ENCODE assay signal across 27 cellular contexts in the genomic region with DNA sequence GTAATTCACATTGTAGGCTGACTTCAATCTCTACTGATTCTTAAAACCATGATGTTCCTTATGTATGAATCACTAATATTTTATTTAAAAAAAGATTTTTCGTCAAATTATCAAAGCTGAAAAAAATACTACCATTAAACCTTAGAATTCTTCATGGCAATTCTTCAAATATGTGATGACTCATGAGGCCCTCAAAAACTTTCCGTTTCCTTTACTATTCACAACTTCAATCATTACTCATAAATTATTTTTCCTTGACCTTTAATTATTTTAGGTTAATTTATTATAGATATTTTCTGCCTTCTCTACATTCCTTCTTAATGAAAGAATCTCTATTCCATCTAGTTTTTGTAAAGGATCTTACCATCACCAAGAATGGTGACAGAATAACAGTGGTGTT.
DNase-seq lines count a peak whose midpoint lies in the region; ATAC-seq, FAIRE-seq and TF ChIP-seq lines count a peak whose summit lies in the region.
"Had no signal": no experiment of that assay in that cellular context is flagged by ENCODE, and none has a peak within 500 bp of the region (broad histone marks: within the 10 kb centered on the region; RNA-seq: fewer than 3 reads in every experiment).

No MANE protein-coding gene starts in this region.

- H3K4me1 Mint-ChIP-seq in endothelial cell (ENCODE audit: unreplicated experiment), result peaks cover 3% of the 10 kb centered on the region
- H3K4me1 Mint-ChIP-seq: nephron; stimulated activated naive B cell treated with anti-CD40 and anti-IgM and Interleukin-4, amounts not matched to agents 10 μg/mL and 1 μg/mL and 100 μg/mL, for 72 hours had no signal

- H3K36me3 ChIP-seq in bronchial epithelial cell (ENCODE audit: control insufficient read depth, insufficient read depth, low read length), result no peaks in the 10 kb centered on the region
- H3K36me3 ChIP-seq: esophagus muscularis mucosa, left lung, thoracic aorta had no signal

- no peak overlapping the region for H3K27ac Mint-ChIP-seq in endothelial cell (ENCODE audit: unreplicated experiment)
- H3K27ac Mint-ChIP-seq: activated naive CD4-positive, alpha-beta T cell treated with anti-CD3 and anti-CD28 coated beads for 36 hours; CD8-positive, alpha-beta T cell; nephron; stimulated activated naive B cell treated with anti-CD40 and anti-IgM and Interleukin-4, amounts not matched to agents 10 μg/mL and 1 μg/mL and 100 μg/mL, for 72 hours had no signal

- H3K27me3 Mint-ChIP-seq in endothelial cell (ENCODE audit: unreplicated experiment), result no peaks in the 10 kb centered on the region
- H3K27me3 Mint-ChIP-seq: stimulated activated naive B cell treated with anti-CD40 and anti-IgM and Interleukin-4, amounts not matched to agents 10 μg/mL and 1 μg/mL and 100 μg/mL, for 72 hours had no signal

- H3K4me3 Mint-ChIP-seq in endothelial cell (ENCODE audit: unreplicated experiment), result no peak overlapping the region
- H3K4me3 Mint-ChIP-seq: activated naive CD4-positive, alpha-beta T cell treated with anti-CD3 and anti-CD28 coated beads for 36 hours; activated T-cell treated with anti-CD3 and anti-CD28 coated beads, Interleukin-2, amount 50 U/mL, for 4 hours; CD8-positive, alpha-beta T cell; nephron; stimulated activated naive B cell treated with anti-CD40 and anti-IgM and Interleukin-4, amounts not matched to agents 10 μg/mL and 1 μg/mL and 100 μg/mL, for 72 hours had no signal

- no peaks in the 10 kb centered on the region for H3K27me3 ChIP-seq in bronchial epithelial cell (ENCODE audit: control insufficient read depth, insufficient read depth, low read length)
- no peaks in the 10 kb centered on the region for H3K27me3 ChIP-seq in foreskin keratinocyte
- H3K27me3 ChIP-seq: esophagus muscularis mucosa, left lung had no signal

- TF ChIP-seq CTCF in bronchial epithelial cell (IDR thresholded peaks at IDR 0.05; ENCODE audit: insufficient read depth, low read length, severe bottlenecking) (no peak), foreskin keratinocyte (conservative IDR thresholded peaks at IDR 0.05) (no peak), endothelial cell (IDR thresholded peaks at IDR 0.05; ENCODE audit: unreplicated experiment) (no peak)

- H3K27ac ChIP-seq in foreskin keratinocyte, result no peak overlapping the region
- H3K27ac ChIP-seq: esophagus muscularis mucosa, KMS-11, left lung, thoracic aorta had no signal

- no peak for FAIRE-seq in bronchial epithelial cell (lab: Jason Lieb, UNC)
- FAIRE-seq: GM12878, HTR-8/SVneo had no signal

- peaks cover 7% of the 10 kb centered on the region for H3K4me1 ChIP-seq in foreskin keratinocyte
- H3K4me1 ChIP-seq: esophagus muscularis mucosa, left lung had no signal

- DNase-seq in HS-27A (ENCODE audit: low read depth), result peak; percentile 19
- peak; percentile 36 for DNase-seq in bronchial epithelial cell (ENCODE audit: low read depth)
- peak; percentile 13 to 38 for DNase-seq in foreskin keratinocyte
- DNase-seq in stromal cell of bone marrow (ENCODE audit: low read depth), result peak; percentile 21
- no peak for DNase-seq in endothelial cell (ENCODE audit: low spot score)
- no peak for DNase-seq in NCI-H2107 (lab: John Stamatoyannopoulos, UW)
- no peak for DNase-seq in NCI-H2171 treated with DMSO at 0.1 percent for 48 hours (lab: John Stamatoyannopoulos, UW)
- DNase-seq: activated naive CD4-positive, alpha-beta T cell treated with anti-CD3 and anti-CD28 coated beads for 36 hours; activated T-cell treated with anti-CD3 and anti-CD28 coated beads, Interleukin-2, amount 50 U/mL, for 4 hours; CD8-positive, alpha-beta T cell; effector CD4-positive, alpha-beta T cell; head of caudate nucleus; left lung; NCI-H1092; NCI-H2029 treated with DMSO at 0.1 percent for 48 hours; NCI-H446 treated with DMSO at 0.1 percent for 48 hours; OCI-M1; Right ventricle myocardium superior; stimulated activated CD4-positive, alpha-beta T cell treated with anti-CD3 and anti-CD28 coated beads, Interleukin-2, amount 100 ng/mL, for 24 hours; stimulated activated naive B cell treated with anti-CD40 and anti-IgM and Interleukin-4, amounts not matched to agents 10 μg/mL and 1 μg/mL and 100 μg/mL, for 72 hours had no signal

- H3K4me3 ChIP-seq in bronchial epithelial cell (ENCODE audit: low read depth, low read length), result no peak overlapping the region
- H3K4me3 ChIP-seq: esophagus muscularis mucosa, GM12878, left lung, thoracic aorta had no signal

- no peaks in the 10 kb centered on the region for H3K9me3 Mint-ChIP-seq in endothelial cell (ENCODE audit: unreplicated experiment)
- H3K9me3 Mint-ChIP-seq: activated naive CD4-positive, alpha-beta T cell treated with anti-CD3 and anti-CD28 coated beads for 36 hours; CD8-positive, alpha-beta T cell; stimulated activated naive B cell treated with anti-CD40 and anti-IgM and Interleukin-4, amounts not matched to agents 10 μg/mL and 1 μg/mL and 100 μg/mL, for 72 hours had no signal

- H3K36me3 Mint-ChIP-seq in endothelial cell (ENCODE audit: low read depth, unreplicated experiment), result no peaks in the 10 kb centered on the region
- H3K36me3 Mint-ChIP-seq: CD8-positive, alpha-beta T cell; stimulated activated naive B cell treated with anti-CD40 and anti-IgM and Interleukin-4, amounts not matched to agents 10 μg/mL and 1 μg/mL and 100 μg/mL, for 72 hours had no signal

- ATAC-seq in foreskin keratinocyte, result peak; percentile 45
- ATAC-seq: activated CD4-positive, CD25-positive, alpha-beta regulatory T cell treated with anti-CD3 and anti-CD28 coated beads, Interleukin-2, amount 50 U/mL, for 24 hours; activated T-cell treated with anti-CD3 and anti-CD28 coated beads, Interleukin-2, amount 50 U/mL, for 4 hours; CD8-positive, alpha-beta T cell; GM12878; left lung; stimulated activated naive B cell treated with anti-CD40 and anti-IgM and Interleukin-4, amounts not matched to agents 10 μg/mL and 1 μg/mL and 100 μg/mL, for 72 hours had no signal

Comparison
In these comparisons a context has a peak if more than half of its experiments do, and no peak if none do; other contexts are left out.
1. DNase-seq: peak in HS-27A (single experiment), bronchial epithelial cell (single experiment), foreskin keratinocyte (2 of 2) and stromal cell of bone marrow (single experiment); none in endothelial cell (single experiment), NCI-H2107 (single experiment) and NCI-H2171 treated with DMSO at 0.1 percent for 48 hours (single experiment).